ENCODE assay signal across 8 cellular contexts in genomic region chr12:87274594-87275245, GRCh38.
DNase-seq lines count a peak whose midpoint lies in the region; ATAC-seq and TF ChIP-seq lines count a peak whose summit lies in the region.

No MANE protein-coding gene starts in this region.

- H3K4me1 ChIP-seq in effector memory CD4-positive, alpha-beta T cell (ENCODE audit: control insufficient read depth, insufficient read depth, low read length, poor library complexity, severe bottlenecking) = no peaks in the 10 kb centered on the region

- TF ChIP-seq POLR2A in erythroblast (IDR thresholded peaks at IDR 0.05; ENCODE audit: low read length) = no peak

- no peaks in the 10 kb centered on the region for H3K27me3 ChIP-seq in H7 (ENCODE audit: control insufficient read depth, insufficient read depth, low read length)
- H3K27me3 ChIP-seq in effector memory CD4-positive, alpha-beta T cell (replicated peaks; ENCODE audit: control insufficient read depth, insufficient read depth, low read length, poor library complexity, severe bottlenecking) = no peaks in the 10 kb centered on the region

- ATAC-seq in HG03108 (IDR thresholded peaks at IDR 0.05; ENCODE audit: unreplicated experiment) = no peak

- H3K9me3 ChIP-seq in effector memory CD4-positive, alpha-beta T cell (ENCODE audit: control insufficient read depth, low read length) = no peaks in the 10 kb centered on the region

- H3K27ac ChIP-seq in effector memory CD4-positive, alpha-beta T cell (ENCODE audit: insufficient read depth, low read length, poor library complexity, severe bottlenecking) = no peak overlapping the region

- H3K4me3 ChIP-seq in H7 (ENCODE audit: insufficient read depth, low read depth, low read length) = no peak overlapping the region
- H3K4me3 ChIP-seq in foreskin fibroblast (ENCODE audit: low read depth in 1 of 2, low read length in 2 of 2) = no peak overlapping the region
- no peak overlapping the region for H3K4me3 ChIP-seq in effector memory CD4-positive, alpha-beta T cell (ENCODE audit: insufficient read depth, low read depth, low read length, poor library complexity, severe bottlenecking)

- no peaks in the 10 kb centered on the region for H3K36me3 ChIP-seq in H7 (replicated peaks; ENCODE audit: control insufficient read depth, insufficient read depth, low read length)
- H3K36me3 ChIP-seq in effector memory CD4-positive, alpha-beta T cell (ENCODE audit: control insufficient read depth, insufficient read depth, low read length) = no peaks in the 10 kb centered on the region

- TF ChIP-seq CTCF in GM12874 (IDR thresholded peaks at IDR 0.05; ENCODE audit: insufficient read depth, low read depth, low read length) (peak; percentile 49), foreskin fibroblast (IDR thresholded peaks at IDR 0.05; ENCODE audit: low read depth, low read length) (peak; percentile 15)

- DNase-seq in H7 (peak; percentile 5), NCI-H526 treated with DMSO at 0.1 percent for 48 hours (lab: John Stamatoyannopoulos, UW) (peak; percentile 34), foreskin fibroblast (no peak), NCI-H1694 treated with DMSO at 0.1 percent for 48 hours (lab: John Stamatoyannopoulos, UW) (no peak), erythroblast (lab: John Stamatoyannopoulos, UW) (no peak)
- no peak for DNase-seq in effector memory CD4-positive, alpha-beta T cell

Comparison
In these comparisons a context has a peak if more than half of its experiments do, and no peak if none do; other contexts are left out.
1. DNase-seq: peak in H7 (single experiment) and NCI-H526 treated with DMSO at 0.1 percent for 48 hours (single experiment); none in foreskin fibroblast (0 of 2), NCI-H1694 treated with DMSO at 0.1 percent for 48 hours (single experiment), effector memory CD4-positive, alpha-beta T cell (0 of 3) and erythroblast (0 of 2).